Comparison of ENCODE assay signal across 1 cellular context in the genomic region with DNA sequence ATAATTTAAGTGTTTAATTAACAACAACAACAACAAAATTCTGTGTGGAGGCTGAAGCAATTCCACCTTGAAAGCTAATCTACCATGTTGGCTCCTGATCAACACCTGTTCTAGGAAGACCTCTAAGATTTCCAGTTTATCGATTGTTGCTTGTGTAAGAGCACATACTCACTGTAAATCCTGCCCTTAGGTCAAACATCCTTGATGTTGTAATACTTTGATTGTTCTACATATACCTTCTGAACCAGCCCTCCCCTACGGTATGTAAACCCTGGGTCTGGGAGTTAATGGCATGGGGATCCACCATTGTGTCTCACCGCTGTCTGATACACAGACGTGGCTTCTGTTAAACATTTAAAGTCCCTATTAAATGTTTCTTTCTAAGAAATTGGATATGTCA.
TF ChIP-seq lines count a peak whose summit lies in the region.

No MANE protein-coding gene starts in this region.

TF ChIP-seq in HepG2, 621 proteins besides CTCF, POLR2A, EP300 and RAD21 (continued from another document and continues in another):
- TF ChIP-seq, protein P1, sequence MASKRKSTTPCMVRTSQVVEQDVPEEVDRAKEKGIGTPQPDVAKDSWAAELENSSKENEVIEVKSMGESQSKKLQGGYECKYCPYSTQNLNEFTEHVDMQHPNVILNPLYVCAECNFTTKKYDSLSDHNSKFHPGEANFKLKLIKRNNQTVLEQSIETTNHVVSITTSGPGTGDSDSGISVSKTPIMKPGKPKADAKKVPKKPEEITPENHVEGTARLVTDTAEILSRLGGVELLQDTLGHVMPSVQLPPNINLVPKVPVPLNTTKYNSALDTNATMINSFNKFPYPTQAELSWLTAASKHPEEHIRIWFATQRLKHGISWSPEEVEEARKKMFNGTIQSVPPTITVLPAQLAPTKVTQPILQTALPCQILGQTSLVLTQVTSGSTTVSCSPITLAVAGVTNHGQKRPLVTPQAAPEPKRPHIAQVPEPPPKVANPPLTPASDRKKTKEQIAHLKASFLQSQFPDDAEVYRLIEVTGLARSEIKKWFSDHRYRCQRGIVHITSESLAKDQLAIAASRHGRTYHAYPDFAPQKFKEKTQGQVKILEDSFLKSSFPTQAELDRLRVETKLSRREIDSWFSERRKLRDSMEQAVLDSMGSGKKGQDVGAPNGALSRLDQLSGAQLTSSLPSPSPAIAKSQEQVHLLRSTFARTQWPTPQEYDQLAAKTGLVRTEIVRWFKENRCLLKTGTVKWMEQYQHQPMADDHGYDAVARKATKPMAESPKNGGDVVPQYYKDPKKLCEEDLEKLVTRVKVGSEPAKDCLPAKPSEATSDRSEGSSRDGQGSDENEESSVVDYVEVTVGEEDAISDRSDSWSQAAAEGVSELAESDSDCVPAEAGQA (IDR thresholded peaks at IDR 0.05; ENCODE audit: low read depth): no peak
- TF ChIP-seq, protein P1 (CRISPR knock-in tag; IDR thresholded peaks at IDR 0.05; ENCODE audit: borderline replicate concordance): no peak
- no peak for TF ChIP-seq USF2 (IDR thresholded peaks at IDR 0.05; ENCODE audit: low read depth, low read length)
- TF ChIP-seq USF2 (CRISPR knock-in tag; IDR thresholded peaks at IDR 0.05; ENCODE audit: borderline replicate concordance): no peak
- no peak for TF ChIP-seq SETDB1 (CRISPR knock-in tag; IDR thresholded peaks at IDR 0.05; ENCODE audit: borderline replicate concordance)
- TF ChIP-seq ZNF280D (CRISPR knock-in tag; IDR thresholded peaks at IDR 0.05): no peak
- TF ChIP-seq, protein P2, sequence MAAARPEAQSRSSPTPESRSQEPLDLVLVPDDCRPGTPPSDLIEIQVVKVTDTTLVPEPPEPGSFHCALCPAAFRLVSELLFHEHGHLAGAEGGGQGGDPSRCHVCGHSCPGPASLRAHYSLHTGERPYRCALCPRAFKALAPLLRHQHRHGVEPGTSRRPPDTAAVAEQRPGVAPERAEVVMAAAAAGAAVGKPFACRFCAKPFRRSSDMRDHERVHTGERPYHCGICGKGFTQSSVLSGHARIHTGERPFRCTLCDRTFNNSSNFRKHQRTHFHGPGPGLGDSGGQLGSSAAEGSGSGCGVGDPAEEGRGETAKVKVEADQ (CRISPR knock-in tag; IDR thresholded peaks at IDR 0.05; ENCODE audit: borderline replicate concordance): no peak
- TF ChIP-seq, protein P3, sequence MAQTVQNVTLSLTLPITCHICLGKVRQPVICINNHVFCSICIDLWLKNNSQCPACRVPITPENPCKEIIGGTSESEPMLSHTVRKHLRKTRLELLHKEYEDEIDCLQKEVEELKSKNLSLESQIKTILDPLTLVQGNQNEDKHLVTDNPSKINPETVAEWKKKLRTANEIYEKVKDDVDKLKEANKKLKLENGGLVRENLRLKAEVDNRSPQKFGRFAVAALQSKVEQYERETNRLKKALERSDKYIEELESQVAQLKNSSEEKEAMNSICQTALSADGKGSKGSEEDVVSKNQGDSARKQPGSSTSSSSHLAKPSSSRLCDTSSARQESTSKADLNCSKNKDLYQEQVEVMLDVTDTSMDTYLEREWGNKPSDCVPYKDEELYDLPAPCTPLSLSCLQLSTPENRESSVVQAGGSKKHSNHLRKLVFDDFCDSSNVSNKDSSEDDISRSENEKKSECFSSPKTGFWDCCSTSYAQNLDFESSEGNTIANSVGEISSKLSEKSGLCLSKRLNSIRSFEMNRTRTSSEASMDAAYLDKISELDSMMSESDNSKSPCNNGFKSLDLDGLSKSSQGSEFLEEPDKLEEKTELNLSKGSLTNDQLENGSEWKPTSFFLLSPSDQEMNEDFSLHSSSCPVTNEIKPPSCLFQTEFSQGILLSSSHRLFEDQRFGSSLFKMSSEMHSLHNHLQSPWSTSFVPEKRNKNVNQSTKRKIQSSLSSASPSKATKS (CRISPR knock-in tag; IDR thresholded peaks at IDR 0.05): no peak
- TF ChIP-seq ZFP41 (CRISPR knock-in tag; IDR thresholded peaks at IDR 0.05; ENCODE audit: borderline replicate concordance): no peak
- TF ChIP-seq SAP130 (CRISPR knock-in tag; IDR thresholded peaks at IDR 0.05; ENCODE audit: low read depth): peak; percentile 35; the same call in 1 of the 2 replicates
- no peak for TF ChIP-seq HMGXB4 (CRISPR knock-in tag; IDR thresholded peaks at IDR 0.05; ENCODE audit: borderline replicate concordance in 1 of 2, low read depth in 1 of 2)
- TF ChIP-seq ZSCAN21 (CRISPR knock-in tag; IDR thresholded peaks at IDR 0.05; ENCODE audit: borderline replicate concordance): no peak
- no peak for TF ChIP-seq NRL (CRISPR knock-in tag; IDR thresholded peaks at IDR 0.05; ENCODE audit: borderline replicate concordance)
- no peak for TF ChIP-seq ZNF598 (CRISPR knock-in tag; IDR thresholded peaks at IDR 0.05; ENCODE audit: borderline replicate concordance)
- no peak for TF ChIP-seq ZNF790 (CRISPR knock-in tag; IDR thresholded peaks at IDR 0.05; ENCODE audit: borderline replicate concordance)
- TF ChIP-seq NPAS2 (CRISPR knock-in tag; IDR thresholded peaks at IDR 0.05; ENCODE audit: borderline replicate concordance): no peak
- no peak for TF ChIP-seq NCOA5 (CRISPR knock-in tag; IDR thresholded peaks at IDR 0.05)
- TF ChIP-seq, protein P4, sequence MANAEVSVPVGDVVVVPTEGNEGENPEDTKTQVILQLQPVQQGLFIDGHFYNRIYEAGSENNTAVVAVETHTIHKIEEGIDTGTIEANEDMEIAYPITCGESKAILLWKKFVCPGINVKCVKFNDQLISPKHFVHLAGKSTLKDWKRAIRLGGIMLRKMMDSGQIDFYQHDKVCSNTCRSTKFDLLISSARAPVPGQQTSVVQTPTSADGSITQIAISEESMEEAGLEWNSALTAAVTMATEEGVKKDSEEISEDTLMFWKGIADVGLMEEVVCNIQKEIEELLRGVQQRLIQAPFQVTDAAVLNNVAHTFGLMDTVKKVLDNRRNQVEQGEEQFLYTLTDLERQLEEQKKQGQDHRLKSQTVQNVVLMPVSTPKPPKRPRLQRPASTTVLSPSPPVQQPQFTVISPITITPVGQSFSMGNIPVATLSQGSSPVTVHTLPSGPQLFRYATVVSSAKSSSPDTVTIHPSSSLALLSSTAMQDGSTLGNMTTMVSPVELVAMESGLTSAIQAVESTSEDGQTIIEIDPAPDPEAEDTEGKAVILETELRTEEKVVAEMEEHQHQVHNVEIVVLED (CRISPR knock-in tag; IDR thresholded peaks at IDR 0.05; ENCODE audit: borderline replicate concordance): no peak
- peak; percentile 79; the same call in 1 of the 2 replicates for TF ChIP-seq SMAD3 (CRISPR knock-in tag; IDR thresholded peaks at IDR 0.05)
- TF ChIP-seq ZNF569 (CRISPR knock-in tag; IDR thresholded peaks at IDR 0.05; ENCODE audit: borderline replicate concordance): no peak
- peak; percentile 53; the same call in 1 of the 2 replicates for TF ChIP-seq KAT8 (CRISPR knock-in tag; IDR thresholded peaks at IDR 0.05)
- no peak for TF ChIP-seq ZNF777 (CRISPR knock-in tag; IDR thresholded peaks at IDR 0.05)
- no peak for TF ChIP-seq JARID2 (CRISPR knock-in tag; IDR thresholded peaks at IDR 0.05; ENCODE audit: insufficient replicate concordance)
- TF ChIP-seq, protein P5, sequence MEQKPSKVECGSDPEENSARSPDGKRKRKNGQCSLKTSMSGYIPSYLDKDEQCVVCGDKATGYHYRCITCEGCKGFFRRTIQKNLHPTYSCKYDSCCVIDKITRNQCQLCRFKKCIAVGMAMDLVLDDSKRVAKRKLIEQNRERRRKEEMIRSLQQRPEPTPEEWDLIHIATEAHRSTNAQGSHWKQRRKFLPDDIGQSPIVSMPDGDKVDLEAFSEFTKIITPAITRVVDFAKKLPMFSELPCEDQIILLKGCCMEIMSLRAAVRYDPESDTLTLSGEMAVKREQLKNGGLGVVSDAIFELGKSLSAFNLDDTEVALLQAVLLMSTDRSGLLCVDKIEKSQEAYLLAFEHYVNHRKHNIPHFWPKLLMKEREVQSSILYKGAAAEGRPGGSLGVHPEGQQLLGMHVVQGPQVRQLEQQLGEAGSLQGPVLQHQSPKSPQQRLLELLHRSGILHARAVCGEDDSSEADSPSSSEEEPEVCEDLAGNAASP (CRISPR knock-in tag; IDR thresholded peaks at IDR 0.05; ENCODE audit: borderline replicate concordance): peak; percentile 46; the same call in 1 of the 2 replicates
- no peak for TF ChIP-seq PBX3 (CRISPR knock-in tag; IDR thresholded peaks at IDR 0.05; ENCODE audit: borderline replicate concordance)
- TF ChIP-seq MLXIP (CRISPR knock-in tag; IDR thresholded peaks at IDR 0.05; ENCODE audit: borderline replicate concordance): no peak
